Comparison of ENCODE assay signal across 17 cellular contexts in the genomic region with DNA sequence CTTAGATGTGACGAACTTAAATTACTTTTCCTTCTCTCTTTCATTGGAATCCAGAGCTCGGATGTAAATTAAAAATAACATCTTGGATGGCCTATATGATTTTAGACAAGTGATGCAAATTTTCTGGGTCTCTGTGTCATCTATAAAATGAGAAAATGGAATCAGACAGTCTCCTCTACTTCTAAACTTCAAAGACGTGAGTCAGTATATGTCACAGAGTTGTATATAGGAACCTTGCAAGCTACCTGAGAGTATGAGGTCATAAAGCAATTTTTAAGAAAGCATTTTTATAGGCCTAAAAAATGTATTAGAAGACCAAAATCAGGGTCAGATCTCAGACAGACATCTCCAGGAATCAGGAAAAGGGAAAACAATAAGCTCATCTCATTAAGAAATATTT.
"Had no signal": no experiment of that assay in that cellular context is flagged by ENCODE, and none has a peak within 500 bp of the region (broad histone marks: within the 10 kb centered on the region; RNA-seq: fewer than 3 reads in every experiment).

No MANE protein-coding gene starts in this region.

- H3K4me3 Mint-ChIP-seq: nephron, T-cell, WTC11 had no signal

- H3K9me3 Mint-ChIP-seq: nephron, T-cell, WTC11 had no signal

- H3K36me3 Mint-ChIP-seq: WTC11 had no signal

- DNase-seq: activated CD4-positive, alpha-beta T cell treated with anti-CD3 and anti-CD28 coated beads, Interleukin-2, amount 50 U/mL, for 1 hour; amygdala; body of pancreas; central memory CD4-positive, alpha-beta T cell; cortex of kidney; effector CD4-positive, alpha-beta T cell; foreskin melanocyte; kidney glomerular epithelial cell; right cardiac atrium; stimulated activated CD4-positive, alpha-beta T cell treated with anti-CD3 and anti-CD28 coated beads, Interleukin-4, amount 100 ng/mL, for 4 hours; stimulated activated CD8-positive, alpha-beta memory T cell treated with anti-CD3 and anti-CD28 coated beads, Interleukin-4, amount 100 ng/mL, for 48 hours; stimulated activated naive CD4-positive, alpha-beta T cell treated with Interleukin-2 at 50 U/mL for 16 hours; T-cell; T1000; trophoblast cell had no signal

- H3K27ac Mint-ChIP-seq: nephron had no signal

- ATAC-seq: body of pancreas, right cardiac atrium, T-cell, WTC11 had no signal

- H3K27me3 Mint-ChIP-seq: T-cell had no signal
